1 cellular context compared by ENCODE assay signal in the genomic region with DNA sequence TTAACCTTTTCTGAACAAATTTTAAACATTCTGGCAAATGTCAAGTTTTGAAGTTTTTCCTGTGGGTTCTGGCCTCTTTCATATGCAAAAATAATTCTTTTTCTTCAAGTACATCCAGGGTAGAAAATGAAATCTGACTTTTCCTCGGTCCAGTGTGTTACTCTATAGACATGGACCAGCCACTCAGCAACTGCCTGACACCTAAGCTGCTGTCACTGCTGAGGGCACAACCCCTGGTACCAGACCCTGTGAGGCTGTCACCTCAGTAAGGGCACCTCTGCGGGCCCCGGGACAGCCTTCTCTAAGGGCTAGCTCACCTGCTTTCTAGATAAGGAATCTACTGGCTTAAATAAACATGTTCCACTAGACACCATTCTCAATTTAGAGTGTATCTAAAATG.
TF ChIP-seq lines count a peak whose summit lies in the region.

No MANE protein-coding gene starts in this region.

TF ChIP-seq in K562, 482 proteins besides CTCF, POLR2A, EP300 and RAD21:
- TF ChIP-seq ETS2 (tag; IDR thresholded peaks at IDR 0.05; ENCODE audit: borderline replicate concordance, poor library complexity, severe bottlenecking) = peak; percentile 66
- no peak for TF ChIP-seq ATF1 (CRISPR knock-in tag; IDR thresholded peaks at IDR 0.05)
- no peak for TF ChIP-seq ATF1 (tag; IDR thresholded peaks at IDR 0.05)
- TF ChIP-seq ZNF134 (CRISPR knock-in tag; conservative IDR thresholded peaks at IDR 0.05) = 0 out of 2 replicates have a peak, but pooled peaks have one; percentile 11
TF ChIP-seq in K562: peak in this region for 2.
